In genomic region chr3:45130476-45130875, GRCh38 we compare ENCODE assay signal across 24 cellular contexts.
"Had no signal": no experiment of that assay in that cellular context is flagged by ENCODE, and none has a peak within 500 bp of the region (broad histone marks: within the 10 kb centered on the region; RNA-seq: fewer than 3 reads in every experiment).

No MANE protein-coding gene starts in this region.

- H3K27ac Mint-ChIP-seq: activated CD4-positive, alpha-beta memory T cell treated with anti-CD3 and anti-CD28 coated beads for 36 hours; activated CD4-positive, alpha-beta T cell treated with anti-CD3 and anti-CD28 coated beads, Interleukin-2, amount 10 ng/mL, durations not matched to agents 7 days and 5 days; activated naive CD4-positive, alpha-beta T cell treated with anti-CD3 and anti-CD28 coated beads for 36 hours; activated naive CD8-positive, alpha-beta T cell; T-cell had no signal

- ATAC-seq: activated T-cell treated with anti-CD3 and anti-CD28 coated beads, Interleukin-2, amount 50 U/mL, for 4 hours; T-cell had no signal

- H3K36me3 Mint-ChIP-seq: activated CD4-positive, alpha-beta memory T cell treated with anti-CD3 and anti-CD28 coated beads for 36 hours; brain; T-cell had no signal

- H3K27me3 Mint-ChIP-seq: activated CD4-positive, alpha-beta T cell treated with anti-CD3 and anti-CD28 coated beads, Interleukin-2, amount 10 ng/mL, durations not matched to agents 7 days and 5 days; activated naive CD8-positive, alpha-beta T cell; brain had no signal

- DNase-seq: activated CD4-positive, alpha-beta memory T cell treated with anti-CD3 and anti-CD28 coated beads for 36 hours; activated CD4-positive, alpha-beta T cell treated with anti-CD3 and anti-CD28 coated beads, Interleukin-2, amount 10 ng/mL, durations not matched to agents 7 days and 5 days; activated CD4-positive, CD25-positive, alpha-beta regulatory T cell; activated CD8-positive, alpha-beta memory T cell treated with anti-CD3 and anti-CD28 coated beads for 24 hours; activated gamma-delta T cell; activated naive CD4-positive, alpha-beta T cell treated with anti-CD3 and anti-CD28 coated beads for 36 hours; activated T-cell treated with anti-CD3 and anti-CD28 coated beads, Interleukin-2, amount 50 U/mL, for 4 hours; amygdala; MV-4-11; NCI-H1092 treated with DMSO at 0.1 percent for 48 hours; NCI-H1417 treated with DMSO at 0.1 percent for 48 hours; NCI-H1694; NCI-H2029; NCI-H2171 treated with DMSO at 0.1 percent for 48 hours; NCI-H226; NCI-H510A; NCI-H526 treated with DMSO at 0.1 percent for 48 hours; NK-92 treated with Interleukin-12 subunit alpha and Interleukin-12 subunit beta, amount 100 ng/mL, for 24 hours; OCI-M1; SIG-M5; T-cell had no signal

- H3K4me3 Mint-ChIP-seq: activated CD4-positive, alpha-beta memory T cell treated with anti-CD3 and anti-CD28 coated beads for 36 hours; activated CD4-positive, alpha-beta T cell treated with anti-CD3 and anti-CD28 coated beads, Interleukin-2, amount 10 ng/mL, durations not matched to agents 7 days and 5 days; activated naive CD4-positive, alpha-beta T cell treated with anti-CD3 and anti-CD28 coated beads for 36 hours; activated naive CD8-positive, alpha-beta T cell; activated T-cell treated with anti-CD3 and anti-CD28 coated beads, Interleukin-2, amount 50 U/mL, for 4 hours; brain; central memory CD8-positive, alpha-beta T cell; T-cell had no signal

- H3K9me3 Mint-ChIP-seq: activated CD4-positive, alpha-beta memory T cell treated with anti-CD3 and anti-CD28 coated beads for 36 hours; activated CD4-positive, alpha-beta T cell treated with anti-CD3 and anti-CD28 coated beads, Interleukin-2, amount 10 ng/mL, durations not matched to agents 7 days and 5 days; activated naive CD4-positive, alpha-beta T cell treated with anti-CD3 and anti-CD28 coated beads for 36 hours; activated T-cell treated with anti-CD3 and anti-CD28 coated beads, Interleukin-2, amount 50 U/mL, for 4 hours; central memory CD8-positive, alpha-beta T cell had no signal
